ENCODE assay signal across 13 cellular contexts in genomic region chr9:70554881-70555280, GRCh38.
DNase-seq lines count a peak whose midpoint lies in the region; ATAC-seq and TF ChIP-seq lines count a peak whose summit lies in the region.
"Had no signal": no experiment of that assay in that cellular context is flagged by ENCODE, and none has a peak within 500 bp of the region (broad histone marks: within the 10 kb centered on the region; RNA-seq: fewer than 3 reads in every experiment).

No MANE protein-coding gene starts in this region.

- no peak overlapping the region for H3K4me2 ChIP-seq in neuronal stem cell (ENCODE audit: insufficient read depth, low read length, poor library complexity, severe bottlenecking)
- H3K4me2 ChIP-seq in OCI-LY7 (ENCODE audit: low read length): no peak overlapping the region

- BruUV-seq in OCI-LY7 (replicated peaks; lab: Mats Ljungman, UMichigan): no TSS peak

- no peak overlapping the region for H2BK5ac ChIP-seq in neuronal stem cell (ENCODE audit: low read length)

- H4K20me1 ChIP-seq in OCI-LY7 (ENCODE audit: insufficient read depth, low read length): no peaks in the 10 kb centered on the region

- H3K27ac Mint-ChIP-seq in HFFc6: peak overlapping the region; percentile 91; the same call in 1 of the 2 replicates
- H3K27ac Mint-ChIP-seq in dendritic cell treated with granulocyte-macrophage colony-stimulating factor and Interleukin-4, amounts not matched to agents 40 ng/mL and 50 ng/mL, for 4 days: peak overlapping the region; percentile 80

- H3K36me3 ChIP-seq in neuronal stem cell (replicated peaks in 1 of 2; ENCODE audit: control insufficient read depth in 2 of 2, insufficient read depth in 2 of 2, low read length in 2 of 2) (peaks cover 4 to 18% of the 10 kb centered on the region in 2 donors), OCI-LY7 (ENCODE audit: insufficient read depth, low read length) (no peaks in the 10 kb centered on the region)
- H3K36me3 ChIP-seq: stomach had no signal

- H3K79me1 ChIP-seq in neuronal stem cell (ENCODE audit: low read depth, low read length): no peaks in the 10 kb centered on the region

- H3K27ac ChIP-seq in neuronal stem cell (replicated peaks; ENCODE audit: low read length) (no peak overlapping the region), OCI-LY7 (ENCODE audit: low read depth, low read length, poor library complexity, severe bottlenecking) (no peak overlapping the region)

- POLR2A ChIA-PET in OCI-LY7 (lab: Charles Lee): no interaction called here

- intact Hi-C loops in dendritic cell treated with granulocyte-macrophage colony-stimulating factor and Interleukin-4, amounts not matched to agents 40 ng/mL and 50 ng/mL, for 4 days (cut with micrococcal nuclease): no loop called here
- intact Hi-C loops in OCI-LY7 (cut with micrococcal nuclease; ENCODE audit: unreplicated experiment): no loop called here

- H2BK15ac ChIP-seq in neuronal stem cell (ENCODE audit: low read length): no peak overlapping the region

- H3K4me3 ChIP-seq in neuronal stem cell (ENCODE audit: low read length in 2 of 2) (no peak overlapping the region), OCI-LY7 (ENCODE audit: low read depth, low read length, poor library complexity, severe bottlenecking) (no peak overlapping the region)
- H3K4me3 ChIP-seq: stomach had no signal

- no peak overlapping the region for H4K91ac ChIP-seq in neuronal stem cell (ENCODE audit: low read depth, low read length, poor library complexity)

- H2AFZ ChIP-seq in neuronal stem cell (ENCODE audit: low read length) (no peak overlapping the region), OCI-LY7 (ENCODE audit: low read length) (no peak overlapping the region)

- H3K36me3 Mint-ChIP-seq in HFFc6 (ENCODE audit: low read depth): no peaks in the 10 kb centered on the region
- no peaks in the 10 kb centered on the region for H3K36me3 Mint-ChIP-seq in dendritic cell treated with granulocyte-macrophage colony-stimulating factor and Interleukin-4, amounts not matched to agents 40 ng/mL and 50 ng/mL, for 4 days (ENCODE audit: low read depth)

- no peaks in the 10 kb centered on the region for H3K27me3 ChIP-seq in neuronal stem cell (ENCODE audit: control insufficient read depth in 3 of 3, insufficient read depth in 3 of 3, low read depth in 1 of 3, low read length in 3 of 3)
- H3K27me3 ChIP-seq: stomach had no signal

- H4K8ac ChIP-seq in neuronal stem cell (ENCODE audit: low read depth, low read length): no peak overlapping the region

- ATAC-seq in HG03565 (IDR thresholded peaks at IDR 0.05; ENCODE audit: unreplicated experiment): no peak

- no peak overlapping the region for H3K4ac ChIP-seq in neuronal stem cell (ENCODE audit: low read length)

- peaks cover 0 to 4% of the 10 kb centered on the region in 2 donors for H3K9me3 ChIP-seq in neuronal stem cell (replicated peaks in 1 of 2; ENCODE audit: control insufficient read depth in 2 of 2, insufficient read depth in 1 of 2, low read depth in 1 of 2, low read length in 2 of 2)
- no peaks in the 10 kb centered on the region for H3K9me3 ChIP-seq in OCI-LY7 (ENCODE audit: low read length)
- H3K9me3 ChIP-seq: stomach had no signal

- WGBS in neuronal stem cell (ENCODE audit: extremely low coverage in 2 of 2, insufficient read length in 2 of 2, insufficient replicate concordance in 1 of 2), 2 donors: no CpG with 5 or more reads among the region's 2 CpGs

- H3K27me3 Mint-ChIP-seq in HFFc6 (ENCODE audit: insufficient read depth): no peaks in the 10 kb centered on the region; the same call in 1 of the 2 replicates
- H3K27me3 Mint-ChIP-seq in dendritic cell treated with granulocyte-macrophage colony-stimulating factor and Interleukin-4, amounts not matched to agents 40 ng/mL and 50 ng/mL, for 4 days: no peaks in the 10 kb centered on the region
- H3K27me3 Mint-ChIP-seq: progenitor cell of endocrine pancreas had no signal

- CTCF ChIA-PET in OCI-LY7 (lab: Charles Lee; ENCODE audit: unreplicated experiment): no interaction called here

- TF ChIP-seq CTCF in HFFc6 (IDR thresholded peaks at IDR 0.05): no peak
- TF ChIP-seq CTCF in OCI-LY7 (conservative IDR thresholded peaks at IDR 0.05; ENCODE audit: low read length): no peak

- no peak overlapping the region for H3K14ac ChIP-seq in neuronal stem cell (ENCODE audit: low read length)

- no peak overlapping the region for H3K23ac ChIP-seq in neuronal stem cell (ENCODE audit: low read depth, low read length, poor library complexity)

- DNase-seq in HFFc6 (no peak), MV-4-11 (lab: John Stamatoyannopoulos, UW) (peak; percentile 35), neuronal stem cell (ENCODE audit: low spot score) (no peak), OCI-LY7 (ENCODE audit: low spot score) (no peak)
- no peak for DNase-seq in stimulated activated CD4-positive, alpha-beta T cell treated with anti-CD3 and anti-CD28 coated beads, Interleukin-4, amount 100 ng/mL, for 1 hour
- DNase-seq: activated CD8-positive, alpha-beta memory T cell treated with anti-CD3 and anti-CD28 coated beads, Interleukin-2, amount 50 U/mL, for 4 hours; NCI-H1930; NCI-H510A treated with DMSO at 0.1 percent for 48 hours; stomach; SW 1271 had no signal

- H2AK5ac ChIP-seq in neuronal stem cell (ENCODE audit: low read depth, low read length): no peak overlapping the region

- H3K9ac ChIP-seq in neuronal stem cell (ENCODE audit: low read depth, low read length, poor library complexity): no peak overlapping the region

- H3K4me1 Mint-ChIP-seq in HFFc6 (ENCODE audit: low read depth): peaks cover 39% of the 10 kb centered on the region
- H3K4me1 Mint-ChIP-seq in dendritic cell treated with granulocyte-macrophage colony-stimulating factor and Interleukin-4, amounts not matched to agents 40 ng/mL and 50 ng/mL, for 4 days (ENCODE audit: low read depth): peaks cover 75% of the 10 kb centered on the region

- no peaks in the 10 kb centered on the region for H3K9me2 ChIP-seq in OCI-LY7 (ENCODE audit: insufficient read depth, low read length)

- no peaks in the 10 kb centered on the region for H3K79me2 ChIP-seq in OCI-LY7 (ENCODE audit: insufficient read depth, low read depth, low read length)

- H3K4me3 Mint-ChIP-seq in HFFc6: no peak overlapping the region
- no peak overlapping the region for H3K4me3 Mint-ChIP-seq in dendritic cell treated with granulocyte-macrophage colony-stimulating factor and Interleukin-4, amounts not matched to agents 40 ng/mL and 50 ng/mL, for 4 days

- no peak overlapping the region for H2BK120ac ChIP-seq in neuronal stem cell (ENCODE audit: low read depth, low read length)

- peaks cover 6 to 12% of the 10 kb centered on the region in 2 donors for H3K4me1 ChIP-seq in neuronal stem cell (ENCODE audit: control insufficient read depth in 2 of 2, insufficient read depth in 1 of 2, low read depth in 1 of 2, low read length in 2 of 2)
- H3K4me1 ChIP-seq in OCI-LY7 (ENCODE audit: insufficient read depth, low read length, poor library complexity, severe bottlenecking): no peaks in the 10 kb centered on the region

- peak overlapping the region; percentile 10 for H2BK12ac ChIP-seq in neuronal stem cell (ENCODE audit: low read length)

- H3K9me3 Mint-ChIP-seq in HFFc6: no peaks in the 10 kb centered on the region
- H3K9me3 Mint-ChIP-seq in dendritic cell treated with granulocyte-macrophage colony-stimulating factor and Interleukin-4, amounts not matched to agents 40 ng/mL and 50 ng/mL, for 4 days: no peaks in the 10 kb centered on the region

- no peak overlapping the region for H3K18ac ChIP-seq in neuronal stem cell (ENCODE audit: low read length)
